Comparison of ENCODE assay signal across 29 cellular contexts in genomic region chr2:84187258-84187657, GRCh38.
"Had no signal": no experiment of that assay in that cellular context is flagged by ENCODE, and none has a peak within 500 bp of the region (broad histone marks: within the 10 kb centered on the region; RNA-seq: fewer than 3 reads in every experiment).

No MANE protein-coding gene starts in this region.

- H3K27ac ChIP-seq: brain microvascular endothelial cell, epithelial cell of prostate, esophagus squamous epithelium, gastroesophageal sphincter, heart right ventricle, hepatocyte, VCaP had no signal

- H3K27me3 Mint-ChIP-seq: activated CD4-positive, alpha-beta T cell treated with anti-CD3 and anti-CD28 coated beads, Interleukin-2, amount 10 ng/mL, durations not matched to agents 7 days and 5 days; activated naive CD8-positive, alpha-beta T cell; activated T-helper 17 cell treated with anti-CD3 and anti-CD28 coated beads, Interleukin-2, amount 50 U/mL, for 72 hours; effector memory CD8-positive, alpha-beta T cell had no signal

- H3K27me3 ChIP-seq: brain microvascular endothelial cell, esophagus squamous epithelium, gastroesophageal sphincter, heart right ventricle, hepatocyte had no signal

- H3K4me1 Mint-ChIP-seq: activated CD4-positive, alpha-beta memory T cell treated with anti-CD3 and anti-CD28 coated beads, Interleukin-2, amount 10 ng/mL, durations not matched to agents 7 days and 5 days; activated CD4-positive, alpha-beta T cell treated with anti-CD3 and anti-CD28 coated beads, Interleukin-2, amount 10 ng/mL, durations not matched to agents 7 days and 5 days; activated T-helper 17 cell treated with anti-CD3 and anti-CD28 coated beads, Interleukin-2, amount 50 U/mL, for 72 hours; WTC11 had no signal

- H2AFZ ChIP-seq: hepatocyte had no signal

- H3K4me1 ChIP-seq: esophagus squamous epithelium, gastroesophageal sphincter, heart right ventricle had no signal

- H3K36me3 Mint-ChIP-seq: activated naive CD8-positive, alpha-beta T cell; WTC11 had no signal

- ATAC-seq: activated T-cell treated with anti-CD3 and anti-CD28 coated beads, Interleukin-2, amount 50 U/mL, for 4 hours; activated T-helper 17 cell treated with anti-CD3 and anti-CD28 coated beads, Interleukin-2, amount 50 U/mL, for 72 hours; effector memory CD8-positive, alpha-beta T cell; gastroesophageal sphincter; heart right ventricle; WTC11 had no signal

- H3K9me3 Mint-ChIP-seq: activated CD4-positive, alpha-beta memory T cell treated with anti-CD3 and anti-CD28 coated beads, Interleukin-2, amount 10 ng/mL, durations not matched to agents 7 days and 5 days; activated CD4-positive, alpha-beta T cell treated with anti-CD3 and anti-CD28 coated beads, Interleukin-2, amount 10 ng/mL, durations not matched to agents 7 days and 5 days; activated T-cell treated with anti-CD3 and anti-CD28 coated beads, Interleukin-2, amount 50 U/mL, for 4 hours; activated T-helper 17 cell treated with anti-CD3 and anti-CD28 coated beads, Interleukin-2, amount 50 U/mL, for 72 hours; effector memory CD8-positive, alpha-beta T cell; WTC11 had no signal

- H3K4me3 Mint-ChIP-seq: activated CD4-positive, alpha-beta memory T cell treated with anti-CD3 and anti-CD28 coated beads, Interleukin-2, amount 10 ng/mL, durations not matched to agents 7 days and 5 days; activated CD4-positive, alpha-beta T cell treated with anti-CD3 and anti-CD28 coated beads, Interleukin-2, amount 10 ng/mL, durations not matched to agents 7 days and 5 days; activated naive CD8-positive, alpha-beta T cell; activated T-cell treated with anti-CD3 and anti-CD28 coated beads, Interleukin-2, amount 50 U/mL, for 4 hours; activated T-helper 17 cell treated with anti-CD3 and anti-CD28 coated beads, Interleukin-2, amount 50 U/mL, for 72 hours; effector memory CD8-positive, alpha-beta T cell; WTC11 had no signal

- H3K36me3 ChIP-seq: brain microvascular endothelial cell, esophagus squamous epithelium, gastroesophageal sphincter, heart right ventricle had no signal

- H3K4me2 ChIP-seq: hepatocyte had no signal

- H3K79me2 ChIP-seq: hepatocyte had no signal

- H3K4me3 ChIP-seq: esophagus squamous epithelium, gastroesophageal sphincter, heart right ventricle, hepatocyte had no signal

- H3K27ac Mint-ChIP-seq: activated CD4-positive, alpha-beta memory T cell treated with anti-CD3 and anti-CD28 coated beads, Interleukin-2, amount 10 ng/mL, durations not matched to agents 7 days and 5 days; activated CD4-positive, alpha-beta T cell treated with anti-CD3 and anti-CD28 coated beads, Interleukin-2, amount 10 ng/mL, durations not matched to agents 7 days and 5 days; activated naive CD8-positive, alpha-beta T cell; activated T-helper 17 cell treated with anti-CD3 and anti-CD28 coated beads, Interleukin-2, amount 50 U/mL, for 72 hours; effector memory CD8-positive, alpha-beta T cell; WTC11 had no signal

- DNase-seq: activated CD4-positive, alpha-beta memory T cell treated with anti-CD3 and anti-CD28 coated beads, Interleukin-2, amount 10 ng/mL, durations not matched to agents 7 days and 5 days; activated CD4-positive, alpha-beta T cell treated with anti-CD3 and anti-CD28 coated beads for 1 hour; activated CD4-positive, alpha-beta T cell treated with anti-CD3 and anti-CD28 coated beads for 4 hours; activated CD4-positive, alpha-beta T cell treated with anti-CD3 and anti-CD28 coated beads, Interleukin-2, amount 10 ng/mL, durations not matched to agents 7 days and 5 days; activated CD4-positive, alpha-beta T cell treated with anti-CD3 and anti-CD28 coated beads, Interleukin-2, amount 50 U/mL, for 4 hours; activated CD8-positive, alpha-beta memory T cell treated with anti-CD3 and anti-CD28 coated beads for 24 hours; activated effector memory CD4-positive, alpha-beta T cell treated with Interleukin-2 at 50 U/mL for 16 hours; activated gamma-delta T cell treated with Interleukin-2 at 50 U/mL for 16 hours; activated naive CD4-positive, alpha-beta T cell treated with anti-CD3 and anti-CD28 coated beads, Interleukin-2, amount 50 U/mL, for 16 hours; activated naive CD4-positive, alpha-beta T cell treated with Interleukin-2 at 50 U/mL for 16 hours; activated T-cell treated with anti-CD3 and anti-CD28 coated beads, Interleukin-2, amount 50 U/mL, for 4 hours; amniotic stem cell; anterior cingulate cortex; brain microvascular endothelial cell; cortex of kidney; dermis blood vessel endothelial cell; effector CD4-positive, alpha-beta T cell; effector memory CD8-positive, alpha-beta T cell; esophagus squamous epithelium; foreskin melanocyte; heart right ventricle; T-helper 2 cell had no signal

- H3K9me3 ChIP-seq: esophagus squamous epithelium, gastroesophageal sphincter, heart right ventricle had no signal
